ENCODE assay signal across 8 cellular contexts in the genomic region with DNA sequence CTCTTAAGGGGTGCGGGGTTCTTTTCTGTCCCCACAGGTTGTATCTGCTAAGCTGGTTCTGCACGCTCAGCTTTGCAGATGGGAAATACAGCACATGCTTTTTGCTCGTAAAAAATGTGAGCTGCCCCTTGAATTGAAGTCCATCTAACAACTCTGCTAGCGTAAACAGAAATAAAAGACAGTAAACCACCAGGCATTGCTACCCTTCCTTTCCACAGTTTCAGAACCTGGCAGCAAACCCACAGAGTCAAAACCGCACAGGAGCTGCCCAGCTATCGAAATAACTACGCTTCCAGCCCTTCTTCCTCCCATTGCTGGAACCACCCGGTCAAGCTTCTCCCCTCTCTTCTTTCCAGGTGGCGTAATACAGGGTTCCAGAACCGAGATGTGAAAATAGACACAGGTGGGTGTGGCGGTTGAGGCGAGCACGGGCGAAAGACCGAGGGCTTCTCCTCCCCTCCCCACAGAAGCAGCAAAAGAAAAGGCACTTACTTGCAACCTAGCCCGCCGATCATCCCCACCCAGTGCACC. TPM values are rescaled to one million over a fixed set of nuclear protein-coding genes. Genes with fewer than 3 reads are reported as not detected.
A peak's percentile ranks its signal among the peaks of the same experiment; 100 is the strongest.
DNase-seq lines count a peak whose midpoint lies in the region; ATAC-seq and TF ChIP-seq lines count a peak whose summit lies in the region.

No MANE protein-coding gene starts in this region.

- no peaks in the 10 kb centered on the region for H3K9me3 Mint-ChIP-seq in neural crest cell

- H3K9me3 ChIP-seq in BLaER1 treated with 17β-estradiol and CSF1 and Interleukin-3, amounts not matched to agents 10 nM and 100 nM (replicated peaks in 1 of 11), result no peaks in the 10 kb centered on the region

- H3K9ac ChIP-seq in BLaER1 treated with 17β-estradiol and CSF1 and Interleukin-3, amounts not matched to agents 10 nM and 100 nM, result peak overlapping the region; percentile 20 to 80 (median 62); a peak in 21 of 22 replicates

- ATAC-seq in GM21367 (IDR thresholded peaks at IDR 0.05; ENCODE audit: unreplicated experiment) (peak; percentile 28), HG03175 (IDR thresholded peaks at IDR 0.05; ENCODE audit: unreplicated experiment) (no peak)

- DNase-seq in NCI-H774 (lab: John Stamatoyannopoulos, UW) (peak; percentile 75), epithelial cell of esophagus (ENCODE audit: low read depth) (peak; percentile 11), neural crest cell (ENCODE audit: low read depth, low spot score) (no peak), foreskin melanocyte (no peak), KG1 (lab: John Stamatoyannopoulos, UW) (no peak)

- H3K4me3 ChIP-seq in BLaER1 treated with 17β-estradiol and CSF1 and Interleukin-3, amounts not matched to agents 10 nM and 100 nM, result peak overlapping the region; percentile 59 to 86 (median 70)
- H3K4me3 ChIP-seq in epithelial cell of esophagus (ENCODE audit: low read length), result peak overlapping the region; percentile 47

- no peak overlapping the region for H3K27ac Mint-ChIP-seq in neural crest cell (ENCODE audit: unreplicated experiment)

- no peaks in the 10 kb centered on the region for H4K20me1 ChIP-seq in BLaER1 treated with 17β-estradiol and CSF1 and Interleukin-3, amounts not matched to agents 10 nM and 100 nM

- TF ChIP-seq CTCF in epithelial cell of esophagus (IDR thresholded peaks at IDR 0.05; ENCODE audit: insufficient read depth, low read depth, low read length, missing control alignments), result no peak
- TF ChIP-seq CTCF in neural crest cell (conservative IDR thresholded peaks at IDR 0.05), result no peak

- H3K4me2 ChIP-seq in BLaER1 treated with 17β-estradiol and CSF1 and Interleukin-3, amounts not matched to agents 10 nM and 100 nM, result peak overlapping the region; percentile 85 to 100 (median 99)

- no peaks in the 10 kb centered on the region for H3K36me3 ChIP-seq in BLaER1 treated with 17β-estradiol and CSF1 and Interleukin-3, amounts not matched to agents 10 nM and 100 nM

- H3K4me3 Mint-ChIP-seq in neural crest cell, result peak overlapping the region; percentile 95

- peaks cover 22% of the 10 kb centered on the region for H3K4me1 Mint-ChIP-seq in neural crest cell

- H3K27me3 Mint-ChIP-seq in neural crest cell (ENCODE audit: low read depth), result peaks cover 69% of the 10 kb centered on the region

- H3K27ac ChIP-seq in BLaER1 treated with 17β-estradiol and CSF1 and Interleukin-3, amounts not matched to agents 10 nM and 100 nM, result peak overlapping the region in 1 of 11 experiments; percentile 38; a peak in 1 of 22 replicates

- H3K36me3 Mint-ChIP-seq in neural crest cell (ENCODE audit: low read depth), result no peaks in the 10 kb centered on the region

- peaks cover 12 to 35% (median 18%) of the 10 kb centered on the region in 10 experiments for H3K4me1 ChIP-seq in BLaER1 treated with 17β-estradiol and CSF1 and Interleukin-3, amounts not matched to agents 10 nM and 100 nM

- H3K27me3 ChIP-seq in BLaER1 treated with 17β-estradiol and CSF1 and Interleukin-3, amounts not matched to agents 10 nM and 100 nM, result no peaks in the 10 kb centered on the region; a peak in 1 of 22 replicates

RNA-seq across cellular contexts. Expression of gene SCN9A, which starts 0.5 kb away (rescaled TPM):
- total RNA-seq in neural crest cell, result 0.86 and 1.3 TPM in 2 replicates

Comparison
In these comparisons a context has a peak if more than half of its experiments do, and no peak if none do; other contexts are left out.
1. DNase-seq: peak in NCI-H774 (single experiment) and epithelial cell of esophagus (single experiment); none in neural crest cell (single experiment), foreskin melanocyte (single experiment) and KG1 (single experiment).